1 cellular context compared by ENCODE assay signal in the genomic region with DNA sequence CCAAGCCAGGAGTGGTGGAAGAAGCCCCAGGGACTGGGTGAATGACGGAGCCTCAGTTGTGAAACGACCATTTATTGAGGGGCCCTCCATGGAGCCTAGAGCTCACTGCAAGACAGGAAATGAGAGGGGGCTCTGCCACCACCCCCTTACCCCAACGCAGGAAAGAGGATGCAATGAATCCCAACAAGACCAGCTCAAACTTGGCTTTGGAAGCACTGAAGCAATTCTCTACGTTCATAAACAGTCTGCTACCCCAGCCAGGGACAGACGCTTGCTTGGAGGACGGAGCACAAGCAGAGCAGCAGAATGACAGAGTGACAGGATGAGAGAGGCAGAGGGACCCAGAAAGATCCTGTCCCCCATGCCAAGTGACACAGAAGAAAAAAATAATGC.
TF ChIP-seq lines count a peak whose summit lies in the region.

No MANE protein-coding gene starts in this region.

TF ChIP-seq in liver, 16 proteins besides CTCF, POLR2A, EP300 and RAD21 (continued from another document):
- TF ChIP-seq REST (IDR thresholded peaks at IDR 0.05) (no peak), ZBTB33 (IDR thresholded peaks at IDR 0.05) (no peak), SP1 (IDR thresholded peaks at IDR 0.05) (no peak), FOXA1 (IDR thresholded peaks at IDR 0.05) (no peak)
